In genomic region chrX:152892999-152893605, GRCh38 we compare ENCODE assay signal across 22 cellular contexts. TPM values are rescaled to one million over a fixed set of nuclear protein-coding genes. Genes with fewer than 3 reads are reported as not detected.
DNase-seq lines count a peak whose midpoint lies in the region; ATAC-seq and TF ChIP-seq lines count a peak whose summit lies in the region.
"Had no signal": no experiment of that assay in that cellular context is flagged by ENCODE, and none has a peak within 500 bp of the region (broad histone marks: within the 10 kb centered on the region; RNA-seq: fewer than 3 reads in every experiment).

No MANE protein-coding gene starts in this region.

- no peaks in the 10 kb centered on the region for H4K20me1 ChIP-seq in mammary epithelial cell (ENCODE audit: insufficient read depth, low read length)

- in situ Hi-C loops in mammary epithelial cell (cut with MboI; ENCODE audit: low sequenced_read_pairs in 2 of 2), result no loop called here

- H2BK5ac ChIP-seq in mesendoderm (ENCODE audit: low read length), result no peak overlapping the region

- CTCF ChIA-PET in mammary epithelial cell (lab: Charles Lee; ENCODE audit: low non-redundant PET), result no interaction called here

- H2AK5ac ChIP-seq in mesendoderm (ENCODE audit: low read length), result no peak overlapping the region

- H3K27me3 Mint-ChIP-seq in chondrocyte (ENCODE audit: low read depth), result peaks cover 18% of the 10 kb centered on the region
- peaks cover 29% of the 10 kb centered on the region for H3K27me3 Mint-ChIP-seq in HFFc6 (ENCODE audit: insufficient read depth)
- peaks cover 16 to 49% (median 36%) of the 10 kb centered on the region in 5 donors for H3K27me3 Mint-ChIP-seq in naive thymus-derived CD8-positive, alpha-beta T cell

- H3K36me3 ChIP-seq in breast epithelium, result no peaks in the 10 kb centered on the region
- no peaks in the 10 kb centered on the region for H3K36me3 ChIP-seq in mammary epithelial cell (ENCODE audit: insufficient read depth, low read length)
- H3K36me3 ChIP-seq in mesendoderm (ENCODE audit: control insufficient read depth, insufficient read depth, low read length), result no peaks in the 10 kb centered on the region
- H3K36me3 ChIP-seq in spleen, result no peaks in the 10 kb centered on the region
- H3K36me3 ChIP-seq: HAP-1, SJSA1 had no signal

- H3K27me3 ChIP-seq in breast epithelium, result peaks cover 0 to 73% of the 10 kb centered on the region in 2 donors
- H3K27me3 ChIP-seq in mammary epithelial cell (ENCODE audit: insufficient read depth, low read length), result no peaks in the 10 kb centered on the region
- no peaks in the 10 kb centered on the region for H3K27me3 ChIP-seq in mesendoderm (ENCODE audit: insufficient read depth, low read length, poor library complexity)
- H3K27me3 ChIP-seq in spleen (replicated peaks in 1 of 7), result peaks cover 0 to 50% (median 8%) of the 10 kb centered on the region in 7 donors
- H3K27me3 ChIP-seq: SJSA1 had no signal

- TF ChIP-seq POLR2A in breast epithelium (IDR thresholded peaks at IDR 0.05) (no peak), spleen (IDR thresholded peaks at IDR 0.05) (no peak)

- no peak overlapping the region for H3K4me3 Mint-ChIP-seq in chondrocyte (ENCODE audit: unreplicated experiment)
- no peak overlapping the region for H3K4me3 Mint-ChIP-seq in HFFc6
- no peak overlapping the region for H3K4me3 Mint-ChIP-seq in naive thymus-derived CD8-positive, alpha-beta T cell
- H3K4me3 Mint-ChIP-seq: B cell; CD14-positive monocyte; CD8-positive, alpha-beta memory T cell had no signal

- H3K27ac Mint-ChIP-seq in chondrocyte (ENCODE audit: unreplicated experiment) (no peak overlapping the region), HFFc6 (no peak overlapping the region)
- H3K27ac Mint-ChIP-seq in naive thymus-derived CD8-positive, alpha-beta T cell, result peak overlapping the region in 1 of 10 donors; percentile 91
- H3K27ac Mint-ChIP-seq: B cell; CD14-positive monocyte; CD8-positive, alpha-beta memory T cell had no signal

- peak overlapping the region; percentile 3 for H3K18ac ChIP-seq in mesendoderm (ENCODE audit: low read length)

- ATAC-seq in naive thymus-derived CD8-positive, alpha-beta T cell, result no peak
- ATAC-seq: Right ventricle myocardium inferior had no signal

- H3K4me1 ChIP-seq in breast epithelium (no peaks in the 10 kb centered on the region), mammary epithelial cell (ENCODE audit: insufficient read depth, low read length) (peaks cover 39% of the 10 kb centered on the region), mesendoderm (ENCODE audit: control insufficient read depth, low read depth, low read length) (peaks cover 3% of the 10 kb centered on the region), spleen (peaks cover 0 to 4% (median 0%) of the 10 kb centered on the region in 6 donors)
- H3K4me1 ChIP-seq: HAP-1 had no signal

- no peaks in the 10 kb centered on the region for H3K79me1 ChIP-seq in mesendoderm (ENCODE audit: low read length)

- H3K79me2 ChIP-seq in mammary epithelial cell (ENCODE audit: insufficient read depth, low read length) (no peaks in the 10 kb centered on the region), mesendoderm (ENCODE audit: control insufficient read depth, insufficient read depth, low read length) (no peaks in the 10 kb centered on the region)

- H3K56ac ChIP-seq in mesendoderm (ENCODE audit: low read length), result peak overlapping the region; percentile 15

- H4K8ac ChIP-seq in mesendoderm (ENCODE audit: low read depth, low read length), result no peak overlapping the region

- H3K4me2 ChIP-seq in mammary epithelial cell (ENCODE audit: insufficient read depth, low read depth, low read length) (no peak overlapping the region), mesendoderm (ENCODE audit: low read length) (no peak overlapping the region)
- H3K4me2 ChIP-seq: KMS-11 had no signal

- H3K4me1 Mint-ChIP-seq in chondrocyte (ENCODE audit: low read depth) (peaks cover 4% of the 10 kb centered on the region), HFFc6 (ENCODE audit: low read depth) (peaks cover 21% of the 10 kb centered on the region)
- peaks cover 0 to 5% (median 0%) of the 10 kb centered on the region in 4 donors for H3K4me1 Mint-ChIP-seq in naive thymus-derived CD8-positive, alpha-beta T cell
- H3K4me1 Mint-ChIP-seq: CD8-positive, alpha-beta memory T cell had no signal

- dilution Hi-C loops in mammary epithelial cell (cut with HindIII; ENCODE audit: low sequenced_read_pairs), result no loop called here

- intact Hi-C loops in breast epithelium (cut with DNase I; ENCODE audit: low total_unique reads), result no loop called here
- intact Hi-C loops in mammary epithelial cell (cut with micrococcal nuclease), result no loop called here
- intact Hi-C loops in spleen (cut with DNase I; ENCODE audit: low total_unique reads), result no loop called here

- H3K36me3 Mint-ChIP-seq in chondrocyte (ENCODE audit: low read depth), result peaks cover 9% of the 10 kb centered on the region
- no peaks in the 10 kb centered on the region for H3K36me3 Mint-ChIP-seq in HFFc6 (ENCODE audit: low read depth)
- peaks cover 0 to 3% (median 0%) of the 10 kb centered on the region in 3 donors for H3K36me3 Mint-ChIP-seq in naive thymus-derived CD8-positive, alpha-beta T cell
- H3K36me3 Mint-ChIP-seq: CD14-positive monocyte; CD8-positive, alpha-beta memory T cell had no signal

- H3K9me3 Mint-ChIP-seq in chondrocyte (ENCODE audit: low read depth) (peaks cover 21% of the 10 kb centered on the region), HFFc6 (no peaks in the 10 kb centered on the region; the same call in 1 of the 2 replicates)
- no peaks in the 10 kb centered on the region for H3K9me3 Mint-ChIP-seq in naive thymus-derived CD8-positive, alpha-beta T cell
- H3K9me3 Mint-ChIP-seq: CD8-positive, alpha-beta memory T cell had no signal

- H3K9me3 ChIP-seq in breast epithelium, result no peaks in the 10 kb centered on the region
- no peaks in the 10 kb centered on the region for H3K9me3 ChIP-seq in mammary epithelial cell (replicated peaks; ENCODE audit: insufficient read depth, low read length)
- no peaks in the 10 kb centered on the region for H3K9me3 ChIP-seq in spleen
- H3K9me3 ChIP-seq: HAP-1, SJSA1 had no signal

- H3K23ac ChIP-seq in mesendoderm (ENCODE audit: low read length), result no peak overlapping the region

- no peak overlapping the region for H2AFZ ChIP-seq in mammary epithelial cell (ENCODE audit: low read depth, low read length)

- peak overlapping the region; percentile 36 to 52 for H3K27ac ChIP-seq in breast epithelium
- H3K27ac ChIP-seq in mammary epithelial cell (ENCODE audit: insufficient read depth, low read depth, low read length), result no peak overlapping the region
- no peak overlapping the region for H3K27ac ChIP-seq in mesendoderm (ENCODE audit: low read depth, low read length)
- H3K27ac ChIP-seq in spleen, result no peak overlapping the region
- H3K27ac ChIP-seq: 22Rv1, KMS-11, SJSA1 had no signal

- no peak overlapping the region for H4K5ac ChIP-seq in mesendoderm (ENCODE audit: low read length)

- POLR2A ChIA-PET in naive thymus-derived CD8-positive, alpha-beta T cell (lab: Charles Lee), result no interaction called here

- TF ChIP-seq CTCF in breast epithelium (IDR thresholded peaks at IDR 0.05) (no peak), mammary epithelial cell (conservative IDR thresholded peaks at IDR 0.05 in 1 of 2, IDR thresholded peaks at IDR 0.05 in 1 of 2; ENCODE audit: extremely low read depth in 1 of 2, insufficient read depth in 1 of 2, low read depth in 1 of 2, low read length in 2 of 2) (no peak), chondrocyte (IDR thresholded peaks at IDR 0.05) (no peak), spleen (IDR thresholded peaks at IDR 0.05 in 8 of 11, conservative IDR thresholded peaks at IDR 0.05 in 3 of 11) (no peak), HFFc6 (IDR thresholded peaks at IDR 0.05) (no peak)

- DNase-seq in breast epithelium (ENCODE audit: low spot score in 2 of 2), result no peak
- DNase-seq in mammary epithelial cell, result no peak
- DNase-seq in chondrocyte (ENCODE audit: low spot score), result peak; percentile 71
- DNase-seq in mesendoderm, result no peak
- DNase-seq in spleen, result peak; percentile 61
- DNase-seq in HFFc6, result no peak
- no peak for DNase-seq in naive thymus-derived CD8-positive, alpha-beta T cell
- no peak for DNase-seq in anterior cingulate cortex (lab: John Stamatoyannopoulos, UW)
- DNase-seq: CD8-positive, alpha-beta memory T cell; IMR-90; MM.1S; NCI-H2029; NCI-H446; NCI-H524 treated with DMSO at 0.1 percent for 48 hours; NCI-H774 had no signal

- H2BK120ac ChIP-seq in mesendoderm (ENCODE audit: low read depth, low read length), result no peak overlapping the region

- no peak overlapping the region for H3K9ac ChIP-seq in mammary epithelial cell (ENCODE audit: insufficient read depth, low read length)
- no peak overlapping the region for H3K9ac ChIP-seq in mesendoderm (ENCODE audit: low read length)
- H3K9ac ChIP-seq: KMS-11 had no signal

- no TSS peak for BruUV-seq in mammary epithelial cell (replicated peaks; lab: Mats Ljungman, UMichigan)

- H2BK15ac ChIP-seq in mesendoderm (replicated peaks; ENCODE audit: low read depth), result no peak overlapping the region

- 87% methylated on average over 5 of the region's 14 CpGs for WGBS in mammary epithelial cell (ENCODE audit: low coverage, missing lambda C conversion rate)
- no CpG with 5 or more reads among the region's 14 CpGs for WGBS in mesendoderm (ENCODE audit: extremely low coverage, insufficient coverage, low lambda C conversion rate)
- 57 to 86% (median 67%) methylated on average over 1 to 14 of the region's 14 CpGs for WGBS in spleen, 5 donors

- H3K4me3 ChIP-seq in breast epithelium (no peak overlapping the region), mammary epithelial cell (replicated peaks in 1 of 3; ENCODE audit: insufficient read depth in 1 of 3, low read depth in 2 of 3, low read length in 3 of 3) (no peak overlapping the region), mesendoderm (ENCODE audit: low read length) (no peak overlapping the region), spleen (no peak overlapping the region)
- H3K4me3 ChIP-seq: HAP-1, SJSA1 had no signal

- no peak overlapping the region for H3K4ac ChIP-seq in mesendoderm (ENCODE audit: low read depth, low read length)

RNA-seq across cellular contexts. Expression of gene ZNF185, which starts 4.8 kb away (rescaled TPM):
- total RNA-seq in breast epithelium (10 to 100 TPM in 1 of 3 donors, 1 to 10 TPM in 2; 5.9 to 19.5 (median 7.5) TPM), mammary epithelial cell (10 to 100 TPM; 35.2 to 46.6 TPM), chondrocyte (6.0 to 14.0 TPM (median 13.7 TPM) in 3 replicates), spleen (10 to 100 TPM in 3 of 7 donors, 1 to 10 TPM in 4; 6.6 to 13.8 (median 8.3) TPM)
- polyA plus RNA-seq in mammary epithelial cell (30.2 TPM), spleen (1 to 10 TPM; 2.0 to 2.7 (median 2.4) TPM)
- 31.5 TPM for polyA minus RNA-seq in mammary epithelial cell
- 4.5 TPM for polyA plus RNA-seq in mesendoderm (2013, experiment 1 of 2)
- polyA plus RNA-seq in mesendoderm (2013, experiment 2 of 2), result 4.4 TPM
- total RNA-seq in HFFc6 (2021; fragmentation: NEBNext Ultra II Directional; extraction: Animal tissue kit (Norgen Biotek cat#: 25700)), result 1 to 10 TPM; 1.1 to 2.4 (median 1.4) TPM
- 1 to 10 TPM; 2.6 to 2.7 TPM for total RNA-seq in naive thymus-derived CD8-positive, alpha-beta T cell
- 1 to 10 TPM; 1.8 to 2.8 (median 2.6) TPM for polyA plus RNA-seq in naive thymus-derived CD8-positive, alpha-beta T cell

Comparison
In these comparisons a context has a peak if more than half of its experiments do, and no peak if none do; other contexts are left out.
1. H3K27ac ChIP-seq: peak in breast epithelium (2 of 2); none in mammary epithelial cell (single experiment), mesendoderm (single experiment) and spleen (0 of 8).
2. DNase-seq: peak in chondrocyte (single experiment) and spleen (single experiment); none in breast epithelium (0 of 2), mammary epithelial cell (single experiment), mesendoderm (single experiment), HFFc6 (single experiment), naive thymus-derived CD8-positive, alpha-beta T cell (0 of 10) and anterior cingulate cortex (0 of 58).